Comparison of ENCODE assay signal across 17 cellular contexts in the genomic region with DNA sequence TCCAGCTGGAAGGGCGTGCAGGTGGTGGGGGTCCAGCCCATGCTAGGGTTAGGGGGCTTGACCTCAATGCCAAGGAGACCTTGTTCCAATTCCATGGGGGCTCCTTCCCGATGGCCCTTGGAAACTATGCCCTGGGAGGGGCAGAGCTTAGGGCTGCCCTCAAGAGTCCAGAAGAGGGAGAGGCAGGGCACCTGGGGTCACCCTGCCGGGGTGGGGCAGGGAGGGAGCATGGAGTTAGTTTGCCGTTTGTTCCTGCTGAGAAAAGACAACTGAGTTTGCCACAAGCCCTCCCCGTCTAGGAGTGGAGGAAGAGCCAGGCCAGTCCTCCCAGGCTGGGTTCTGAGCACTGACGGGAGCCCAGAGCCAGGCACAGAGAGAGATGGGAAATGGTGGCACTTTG.
"Had no signal": no experiment of that assay in that cellular context is flagged by ENCODE, and none has a peak within 500 bp of the region (broad histone marks: within the 10 kb centered on the region; RNA-seq: fewer than 3 reads in every experiment).

No MANE protein-coding gene starts in this region.

- H3K27ac Mint-ChIP-seq: activated naive CD8-positive, alpha-beta T cell treated with anti-CD3 and anti-CD28 coated beads, Interleukin-2, amount 50 U/mL, for 24 hours; activated T-helper 1 cell treated with anti-CD3 and anti-CD28 coated beads, Interleukin-12 subunit alpha, Interleukin-12 subunit beta, Interleukin-2, Interleukin-4 antibody, amounts not matched to agents 30 ng/mL and 10 ng/mL and 1 ng/mL, durations not matched to agents 14 hours and 24 hours and 36 hours; naive B cell; stimulated activated naive B cell treated with anti-CD40 and anti-IgM and Interleukin-4, amounts not matched to agents 10 μg/mL and 1 μg/mL and 100 μg/mL, for 72 hours; T-helper 1 cell treated with Interleukin-12 subunit alpha and Interleukin-12 subunit beta and Interleukin-4 antibody, amounts not matched to agents 30 μg/mL and 1 μg/mL, for 36 hours had no signal

- H3K9me3 Mint-ChIP-seq: activated naive CD8-positive, alpha-beta T cell treated with anti-CD3 and anti-CD28 coated beads, Interleukin-2, amount 50 U/mL, for 24 hours; activated T-helper 1 cell treated with anti-CD3 and anti-CD28 coated beads, Interleukin-12 subunit alpha, Interleukin-12 subunit beta, Interleukin-2, Interleukin-4 antibody, amounts not matched to agents 30 ng/mL and 10 ng/mL and 1 ng/mL, durations not matched to agents 14 hours and 24 hours and 36 hours; T-helper 1 cell treated with Interleukin-12 subunit alpha and Interleukin-12 subunit beta and Interleukin-4 antibody, amounts not matched to agents 30 μg/mL and 1 μg/mL, for 36 hours had no signal

- H3K9me3 ChIP-seq: ascending aorta, neutrophil had no signal

- H3K4me1 ChIP-seq: ascending aorta had no signal

- H3K27me3 ChIP-seq: ascending aorta, neutrophil had no signal

- H3K27me3 Mint-ChIP-seq: activated naive CD8-positive, alpha-beta T cell treated with anti-CD3 and anti-CD28 coated beads, Interleukin-2, amount 50 U/mL, for 24 hours had no signal

- H3K4me3 ChIP-seq: ascending aorta had no signal

- H3K4me1 Mint-ChIP-seq: activated naive CD8-positive, alpha-beta T cell treated with anti-CD3 and anti-CD28 coated beads, Interleukin-2, amount 50 U/mL, for 24 hours; naive B cell; stimulated activated naive B cell treated with anti-CD40 and anti-IgM and Interleukin-4, amounts not matched to agents 10 μg/mL and 1 μg/mL and 100 μg/mL, for 72 hours had no signal

- H3K36me3 ChIP-seq: ascending aorta, neutrophil had no signal

- H3K36me3 Mint-ChIP-seq: naive B cell; stimulated activated naive B cell treated with anti-CD40 and anti-IgM and Interleukin-4, amounts not matched to agents 10 μg/mL and 1 μg/mL and 100 μg/mL, for 72 hours had no signal

- FAIRE-seq: bronchial epithelial cell, urothelium cell line had no signal

- ATAC-seq: activated naive CD8-positive, alpha-beta T cell treated with anti-CD3 and anti-CD28 coated beads, Interleukin-2, amount 50 U/mL, for 24 hours; stimulated activated naive B cell treated with anti-CD40 and anti-IgM and Interleukin-4, amounts not matched to agents 10 μg/mL and 1 μg/mL and 100 μg/mL, for 72 hours had no signal

- DNase-seq: activated CD4-positive, alpha-beta T cell treated with anti-CD3 and anti-CD28 coated beads for 4 hours; activated naive CD4-positive, alpha-beta T cell treated with Interleukin-2 at 50 U/mL for 16 hours; activated naive CD8-positive, alpha-beta T cell treated with anti-CD3 and anti-CD28 coated beads, Interleukin-2, amount 50 U/mL, for 24 hours; cortex of kidney; effector memory CD4-positive, alpha-beta T cell; left cardiac atrium; midbrain; naive B cell; right cardiac atrium; stimulated activated CD4-positive, alpha-beta T cell treated with anti-CD3 and anti-CD28 coated beads, Interleukin-1b, Interleukin-23, amount 100 ng/mL, for 48 hours; stimulated activated naive B cell treated with anti-CD40 and anti-IgM and Interleukin-4, amounts not matched to agents 10 μg/mL and 1 μg/mL and 100 μg/mL, for 72 hours had no signal

- H3K4me3 Mint-ChIP-seq: activated naive CD8-positive, alpha-beta T cell treated with anti-CD3 and anti-CD28 coated beads, Interleukin-2, amount 50 U/mL, for 24 hours; activated T-helper 1 cell treated with anti-CD3 and anti-CD28 coated beads, Interleukin-12 subunit alpha, Interleukin-12 subunit beta, Interleukin-2, Interleukin-4 antibody, amounts not matched to agents 30 ng/mL and 10 ng/mL and 1 ng/mL, durations not matched to agents 14 hours and 24 hours and 36 hours; naive B cell; stimulated activated naive B cell treated with anti-CD40 and anti-IgM and Interleukin-4, amounts not matched to agents 10 μg/mL and 1 μg/mL and 100 μg/mL, for 72 hours; T-helper 1 cell treated with Interleukin-12 subunit alpha and Interleukin-12 subunit beta and Interleukin-4 antibody, amounts not matched to agents 30 μg/mL and 1 μg/mL, for 36 hours had no signal

- H3K27ac ChIP-seq: ascending aorta, neutrophil had no signal
